ENCODE assay signal across 8 cellular contexts in genomic region chr14:89013098-89013504, GRCh38.
A peak's percentile ranks its signal among the peaks of the same experiment; 100 is the strongest.
DNase-seq lines count a peak whose midpoint lies in the region; ATAC-seq and TF ChIP-seq lines count a peak whose summit lies in the region.

No MANE protein-coding gene starts in this region.

- 58 to 71% (median 68%) methylated on average over 7 of the region's 7 CpGs for WGBS in stomach, 5 donors

- no peaks in the 10 kb centered on the region for H3K4me1 Mint-ChIP-seq in MCF 10A (ENCODE audit: insufficient read depth, unreplicated experiment)

- no peaks in the 10 kb centered on the region for H3K4me1 ChIP-seq in breast epithelium
- peaks cover 0 to 4% (median 0%) of the 10 kb centered on the region in 4 donors for H3K4me1 ChIP-seq in stomach

- CTCF ChIA-PET in MCF 10A (lab: Yijun Ruan, JAX), result no interaction called here

- H3K27me3 Mint-ChIP-seq in MCF 10A (ENCODE audit: insufficient read depth, unreplicated experiment), result no peaks in the 10 kb centered on the region

- TF ChIP-seq CTCF in MCF 10A (IDR thresholded peaks at IDR 0.05; ENCODE audit: unreplicated experiment) (no peak), breast epithelium (IDR thresholded peaks at IDR 0.05) (no peak), stomach (IDR thresholded peaks at IDR 0.05) (peak in 1 of 7 experiments; percentile 32)

- H3K9me3 ChIP-seq in breast epithelium, result no peaks in the 10 kb centered on the region
- no peaks in the 10 kb centered on the region for H3K9me3 ChIP-seq in stomach

- H3K27ac ChIP-seq in breast epithelium, result no peak overlapping the region
- H3K27ac ChIP-seq in stomach, result no peak overlapping the region

- H3K9me3 Mint-ChIP-seq in MCF 10A (ENCODE audit: unreplicated experiment), result no peaks in the 10 kb centered on the region

- no peaks in the 10 kb centered on the region for H3K36me3 ChIP-seq in breast epithelium
- H3K36me3 ChIP-seq in stomach, result no peaks in the 10 kb centered on the region

- no TSS peak for BruUV-seq in MCF 10A (replicated peaks; lab: Mats Ljungman, UMichigan)

- no peak for TF ChIP-seq POLR2A in breast epithelium (IDR thresholded peaks at IDR 0.05)
- TF ChIP-seq POLR2A in stomach (IDR thresholded peaks at IDR 0.05), result no peak

- POLR2A ChIA-PET in MCF 10A (lab: Yijun Ruan, JAX), result no interaction called here

- TF ChIP-seq EP300 in stomach (IDR thresholded peaks at IDR 0.05), result no peak

- H3K36me3 Mint-ChIP-seq in MCF 10A (ENCODE audit: insufficient read depth, unreplicated experiment), result no peaks in the 10 kb centered on the region

- no peak overlapping the region for H3K4me3 Mint-ChIP-seq in MCF 10A (ENCODE audit: unreplicated experiment)

- no peak overlapping the region for H3K27ac Mint-ChIP-seq in MCF 10A (ENCODE audit: low read depth, unreplicated experiment)

- no peaks in the 10 kb centered on the region for H3K27me3 ChIP-seq in breast epithelium
- H3K27me3 ChIP-seq in stomach, result no peaks in the 10 kb centered on the region

- H3K4me3 ChIP-seq in breast epithelium (no peak overlapping the region), stomach (peak overlapping the region in 2 of 4 donors; percentile 27 to 28)

- DNase-seq in MCF 10A (ENCODE audit: unreplicated experiment) (peak; percentile 33), breast epithelium (ENCODE audit: low spot score in 2 of 2) (no peak), NCI-H82 treated with DMSO at 0.1 percent for 48 hours (lab: John Stamatoyannopoulos, UW; ENCODE audit: unreplicated experiment) (peak; percentile 11), dermis blood vessel endothelial cell (peak; percentile 17), stomach (peak; percentile 44), KG1 (lab: John Stamatoyannopoulos, UW) (no peak)
- no peak for DNase-seq in NK-92 treated with Interleukin-12 subunit alpha and Interleukin-12 subunit beta, amount 100 ng/mL, for 24 hours (lab: John Stamatoyannopoulos, UW)

- ATAC-seq in HG02885 (IDR thresholded peaks at IDR 0.05; ENCODE audit: poor library complexity, unreplicated experiment), result no peak

- intact Hi-C loops in MCF 10A (cut with micrococcal nuclease), result loop anchor here (1.0 kb wide), 1 partner anchor 346 kb away; no protein-coding TSS in a partner anchor
- intact Hi-C loops in breast epithelium (cut with DNase I; ENCODE audit: low total_unique reads), result no loop called here
- intact Hi-C loops in stomach (cut with DNase I; ENCODE audit: low total_unique reads), result no loop called here

Comparison
In these comparisons a context has a peak if more than half of its experiments do, and no peak if none do; other contexts are left out.
1. DNase-seq: peak in MCF 10A (single experiment), NCI-H82 treated with DMSO at 0.1 percent for 48 hours (single experiment), dermis blood vessel endothelial cell (single experiment) and stomach (single experiment); none in breast epithelium (0 of 2), KG1 (single experiment) and NK-92 treated with Interleukin-12 subunit alpha and Interleukin-12 subunit beta, amount 100 ng/mL, for 24 hours (single experiment).